In genomic region chr17:56960596-56961538, GRCh38 we compare ENCODE assay signal across 8 cellular contexts. TPM values are rescaled to one million over a fixed set of nuclear protein-coding genes. Genes with fewer than 3 reads are reported as not detected.
DNase-seq lines count a peak whose midpoint lies in the region; ATAC-seq, FAIRE-seq and TF ChIP-seq lines count a peak whose summit lies in the region.

Gene COIL, minus strand, starts transcription at chr17:56961050. Its CDS starts 31 bp downstream, at chr17:56961019.

- ATAC-seq in GM21367 (IDR thresholded peaks at IDR 0.05; ENCODE audit: unreplicated experiment), result peak; percentile 95

- peak; percentile 95 for TF ChIP-seq CTCF in Calu3 (IDR thresholded peaks at IDR 0.05; ENCODE audit: unreplicated experiment)
- TF ChIP-seq CTCF in mesothelial cell of epicardium (IDR thresholded peaks at IDR 0.05; ENCODE audit: unreplicated experiment), result peak; percentile 100

- H3K4me3 Mint-ChIP-seq in Calu3 (ENCODE audit: low read depth, unreplicated experiment), result peak within 1 kb of the TSS; percentile 58
- peak within 1 kb of the TSS; percentile 81 for H3K4me3 Mint-ChIP-seq in mesothelial cell of epicardium

- peaks cover 18% of the 10 kb centered on the region for H3K4me1 Mint-ChIP-seq in Calu3 (ENCODE audit: low read depth, unreplicated experiment)
- peaks cover 13% of the 10 kb centered on the region for H3K4me1 Mint-ChIP-seq in mesothelial cell of epicardium

- H3K36me3 Mint-ChIP-seq in Calu3 (ENCODE audit: insufficient read depth, unreplicated experiment) (peaks cover 5% of the 10 kb centered on the region), mesothelial cell of epicardium (no peaks in the 10 kb centered on the region)

- H3K9me3 ChIP-seq in endocrine pancreas (ENCODE audit: control insufficient read depth, low read length), result no peaks in the 10 kb centered on the region

- H3K36me3 ChIP-seq in endocrine pancreas (ENCODE audit: control insufficient read depth, insufficient read depth, low read length), result no peaks in the 10 kb centered on the region

- peak; percentile 90 for DNase-seq in Calu3
- peak; percentile 96 for DNase-seq in HTR-8/SVneo (ENCODE audit: insufficient read length, low spot score)
- peak; percentile 91 for DNase-seq in NOMO-1 treated with DMSO at 0.1 percent for 48 hours (lab: John Stamatoyannopoulos, UW; ENCODE audit: unreplicated experiment)
- peak; percentile 76 to 96 (median 96) for DNase-seq in activated CD8-positive, alpha-beta memory T cell treated with anti-CD3 and anti-CD28 coated beads for 48 hours (ENCODE audit: low read depth in 2 of 3, low spot score in 2 of 3)
- peak; percentile 82 to 97 for DNase-seq in mesothelial cell of epicardium (ENCODE audit: low spot score in 2 of 2, unreplicated experiment in 2 of 2)
- peak; percentile 83 to 85 for DNase-seq in stimulated activated CD8-positive, alpha-beta memory T cell treated with anti-CD3 and anti-CD28 coated beads, Interleukin-15, amount 100 ng/mL, for 48 hours (ENCODE audit: low read depth in 2 of 2)

- no peaks in the 10 kb centered on the region for H3K27me3 Mint-ChIP-seq in Calu3 (ENCODE audit: unreplicated experiment)
- no peaks in the 10 kb centered on the region for H3K27me3 Mint-ChIP-seq in mesothelial cell of epicardium (ENCODE audit: low read depth)

- peak; percentile 89 for FAIRE-seq in HTR-8/SVneo (lab: Jason Lieb, UNC)

- no peaks in the 10 kb centered on the region for H3K4me1 ChIP-seq in endocrine pancreas (ENCODE audit: control insufficient read depth, insufficient read depth, low read length)

- H3K27ac Mint-ChIP-seq in Calu3 (ENCODE audit: unreplicated experiment) (no peak within 1 kb of the TSS), mesothelial cell of epicardium (peak within 1 kb of the TSS; percentile 93)

- H3K9ac ChIP-seq in endocrine pancreas (ENCODE audit: control insufficient read depth, insufficient read depth, low read length), result peak within 1 kb of the TSS; percentile 34

- BruUV-seq in Calu3 (replicated peaks; lab: Mats Ljungman, UMichigan), result TSS peak; percentile 68

- intact Hi-C loops in Calu3 (cut with micrococcal nuclease; ENCODE audit: unreplicated experiment), result no loop called here

- no peak within 1 kb of the TSS for H3K4me3 ChIP-seq in endocrine pancreas (ENCODE audit: control insufficient read depth, insufficient read depth, low read length)

- no peaks in the 10 kb centered on the region for H3K27me3 ChIP-seq in endocrine pancreas (ENCODE audit: control insufficient read depth, insufficient read depth, low read length)

- CTCF ChIA-PET in Calu3 (lab: Charles Lee), result no interaction called here

- H3K9me3 Mint-ChIP-seq in Calu3 (ENCODE audit: low read depth, unreplicated experiment) (no peaks in the 10 kb centered on the region), mesothelial cell of epicardium (no peaks in the 10 kb centered on the region)

RNA-seq across cellular contexts. Expression of gene COIL, which starts in this region (rescaled TPM):
- total RNA-seq in Calu3 (2022) (13.4 and 13.5 TPM in 2 replicates), mesothelial cell of epicardium (22.5 to 23.1 TPM (median 23.0 TPM) in 3 replicates)
